Comparison of ENCODE assay signal across 14 cellular contexts in genomic region chr2:42234056-42234455, GRCh38.
A peak's percentile ranks its signal among the peaks of the same experiment; 100 is the strongest.
DNase-seq lines count a peak whose midpoint lies in the region; ATAC-seq and TF ChIP-seq lines count a peak whose summit lies in the region.
"Had no signal": no experiment of that assay in that cellular context is flagged by ENCODE, and none has a peak within 500 bp of the region (broad histone marks: within the 10 kb centered on the region; RNA-seq: fewer than 3 reads in every experiment).

No MANE protein-coding gene starts in this region.

- H3K9me3 ChIP-seq in vagina, result no peaks in the 10 kb centered on the region

- no peaks in the 10 kb centered on the region for H3K27me3 ChIP-seq in vagina

- H3K27me3 Mint-ChIP-seq in osteocyte (ENCODE audit: unreplicated experiment), result no peaks in the 10 kb centered on the region

- no peak overlapping the region for H3K27ac ChIP-seq in vagina

- intact Hi-C loops in vagina (cut with DNase I), result no loop called here

- no peak for TF ChIP-seq POLR2A in vagina (IDR thresholded peaks at IDR 0.05)

- DNase-seq in EL, result peak; percentile 4
- DNase-seq in hepatic stellate cell (ENCODE audit: low spot score), result peak; percentile 22
- no peak for DNase-seq in osteocyte (ENCODE audit: extremely low spot score, unreplicated experiment)
- DNase-seq in SIG-M5 (lab: John Stamatoyannopoulos, UW), result no peak
- DNase-seq in vagina (ENCODE audit: extremely low spot score in 2 of 2), result no peak
- no peak for DNase-seq in HPDE6-E6E7 (ENCODE audit: extremely low spot score)
- DNase-seq: cortex of kidney; NCI-H446 treated with DMSO at 0.1 percent for 48 hours; stimulated activated CD4-positive, alpha-beta T cell treated with anti-CD3 and anti-CD28 coated beads, Interleukin-4, amount 100 ng/mL, for 4 hours; T1000 had no signal

- H3K4me3 Mint-ChIP-seq in osteocyte (ENCODE audit: unreplicated experiment), result no peak overlapping the region

- ATAC-seq in SK-N-SH treated with all-trans-retinoic acid at 6 μM for 48 hours, result peak; percentile 78
- no peak for ATAC-seq in GM21825 (IDR thresholded peaks at IDR 0.05; ENCODE audit: unreplicated experiment)
- ATAC-seq: activated naive CD4-positive, alpha-beta T cell treated with anti-CD3 and anti-CD28 coated beads, Interleukin-2, amount 50 U/mL, for 72 hours had no signal

- H3K36me3 ChIP-seq in vagina, result no peaks in the 10 kb centered on the region

- no peaks in the 10 kb centered on the region for H3K36me3 Mint-ChIP-seq in osteocyte (ENCODE audit: unreplicated experiment)
- H3K36me3 Mint-ChIP-seq: activated naive CD4-positive, alpha-beta T cell treated with anti-CD3 and anti-CD28 coated beads, Interleukin-2, amount 50 U/mL, for 72 hours had no signal

- H3K4me1 ChIP-seq in vagina, result peaks cover 8% of the 10 kb centered on the region

- peak overlapping the region; percentile 68 for H3K27ac Mint-ChIP-seq in osteocyte (ENCODE audit: unreplicated experiment)
- H3K27ac Mint-ChIP-seq: activated naive CD4-positive, alpha-beta T cell treated with anti-CD3 and anti-CD28 coated beads, Interleukin-2, amount 50 U/mL, for 72 hours had no signal

- no peaks in the 10 kb centered on the region for H3K9me3 Mint-ChIP-seq in osteocyte (ENCODE audit: unreplicated experiment)
- H3K9me3 Mint-ChIP-seq: activated naive CD4-positive, alpha-beta T cell treated with anti-CD3 and anti-CD28 coated beads, Interleukin-2, amount 50 U/mL, for 72 hours had no signal

- peaks cover 11% of the 10 kb centered on the region for H3K4me1 Mint-ChIP-seq in osteocyte (ENCODE audit: unreplicated experiment)

- no peak for TF ChIP-seq CTCF in osteocyte (IDR thresholded peaks at IDR 0.05)
- TF ChIP-seq CTCF in vagina (IDR thresholded peaks at IDR 0.05), result no peak

- no peak overlapping the region for H3K4me3 ChIP-seq in vagina
- H3K4me3 ChIP-seq: lung had no signal

TF ChIP-seq in SK-N-SH treated with all-trans-retinoic acid at 6 μM for 48 hours, 23 proteins besides CTCF, POLR2A, EP300 and RAD21:
- TF ChIP-seq CSDC2 (CRISPR knock-in tag; IDR thresholded peaks at IDR 0.05) (0 out of 2 replicates have a peak, but pooled peaks have one; percentile 35), ARNTL (CRISPR knock-in tag; IDR thresholded peaks at IDR 0.05; ENCODE audit: borderline replicate concordance, low read depth) (no peak)

Comparison
In these comparisons a context has a peak if more than half of its experiments do, and no peak if none do; other contexts are left out.
1. DNase-seq: peak in EL (single experiment) and hepatic stellate cell (single experiment); none in osteocyte (single experiment), SIG-M5 (single experiment), vagina (0 of 2) and HPDE6-E6E7 (single experiment).